In genomic region chr11:68657021-68657780, GRCh38 we compare ENCODE assay signal across 1 cellular context.
TF ChIP-seq lines count a peak whose summit lies in the region.

No MANE protein-coding gene starts in this region.

TF ChIP-seq in WTC11, 78 proteins besides CTCF, POLR2A, EP300 and RAD21 (continued from another document):
- TF ChIP-seq STAT6 (CRISPR knock-in tag; conservative IDR thresholded peaks at IDR 0.05; ENCODE audit: low read depth) (no peak), MXD4 (CRISPR knock-in tag; IDR thresholded peaks at IDR 0.05; ENCODE audit: borderline replicate concordance) (no peak), ZNF281 (CRISPR knock-in tag; IDR thresholded peaks at IDR 0.05) (no peak)
TF ChIP-seq in WTC11: peak in this region for 0.
